In the genomic region with DNA sequence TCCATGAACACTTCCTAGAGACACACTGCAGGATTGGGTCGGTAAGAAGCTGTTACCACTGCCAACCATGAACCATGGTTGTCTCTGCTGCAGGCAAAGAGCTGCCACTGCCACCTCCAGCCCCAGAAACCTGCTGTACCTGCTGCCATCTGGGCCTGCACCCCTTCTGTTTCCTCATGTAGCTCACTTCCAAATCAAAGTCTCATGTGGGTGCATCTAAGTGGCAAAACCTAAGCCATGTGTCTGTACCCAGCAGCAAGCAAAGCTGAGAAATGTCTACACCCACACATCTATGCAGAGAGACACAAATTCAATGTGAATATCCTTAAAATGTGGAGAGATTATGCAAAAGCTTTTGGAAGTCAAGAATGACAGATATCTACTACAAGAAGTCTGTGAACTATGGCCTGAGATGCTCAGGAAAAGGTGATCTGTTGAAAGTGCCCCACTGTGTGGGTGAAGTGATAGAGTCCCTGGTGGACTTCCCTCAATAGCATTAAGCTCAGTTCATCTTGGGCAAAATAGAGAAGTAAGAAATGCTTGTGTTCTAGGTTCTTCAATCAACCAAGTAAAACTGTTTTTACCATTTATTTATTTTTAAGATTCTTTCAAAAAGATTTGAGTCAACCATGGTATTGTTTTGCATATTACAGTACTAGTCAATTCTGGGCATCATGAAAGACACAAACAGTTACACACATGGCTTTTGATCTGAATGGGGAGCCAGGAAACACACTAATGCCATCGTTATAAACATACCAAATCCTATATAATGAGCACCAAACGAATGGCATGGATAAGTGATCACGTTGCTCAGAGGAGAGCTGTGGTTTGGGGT, we compare ENCODE assay signal across 13 cellular contexts.
DNase-seq lines count a peak whose midpoint lies in the region; ATAC-seq lines count a peak whose summit lies in the region.
"Had no signal": no experiment of that assay in that cellular context is flagged by ENCODE, and none has a peak within 500 bp of the region (broad histone marks: within the 10 kb centered on the region; RNA-seq: fewer than 3 reads in every experiment).

No MANE protein-coding gene starts in this region.

- peak; percentile 70 for ATAC-seq in GM18498 (IDR thresholded peaks at IDR 0.05; ENCODE audit: unreplicated experiment)
- peak; percentile 71 for ATAC-seq in GM21786 (IDR thresholded peaks at IDR 0.05; ENCODE audit: unreplicated experiment)
- no peak for ATAC-seq in GM21381 (IDR thresholded peaks at IDR 0.05; ENCODE audit: unreplicated experiment)
- no peak for ATAC-seq in HG03571 (IDR thresholded peaks at IDR 0.05; ENCODE audit: unreplicated experiment)
- ATAC-seq: activated naive CD8-positive, alpha-beta T cell treated with anti-CD3 and anti-CD28 coated beads, Interleukin-2, amount 50 U/mL, for 24 hours had no signal

- peak; percentile 34 to 60 for DNase-seq in NOMO-1 (lab: John Stamatoyannopoulos, UW; ENCODE audit: unreplicated experiment in 2 of 2)
- DNase-seq in occipital lobe (lab: John Stamatoyannopoulos, UW): peak; percentile 24
- DNase-seq in activated T-helper 1 cell treated with anti-CD3 and anti-CD28 coated beads, Interleukin-12 subunit alpha, Interleukin-12 subunit beta, Interleukin-2, Interleukin-4 antibody, amounts not matched to agents 30 ng/mL and 10 ng/mL and 1 ng/mL, durations not matched to agents 14 hours and 24 hours and 36 hours (ENCODE audit: low spot score): no peak
- no peak for DNase-seq in midbrain (lab: John Stamatoyannopoulos, UW)
- DNase-seq: activated naive CD8-positive, alpha-beta T cell treated with anti-CD3 and anti-CD28 coated beads, Interleukin-2, amount 50 U/mL, for 24 hours; C1 segment of cervical spinal cord; mesendoderm; MM.1S; NCI-H524 treated with DMSO at 0.1 percent for 48 hours had no signal

- no peak overlapping the region for H3K27ac Mint-ChIP-seq in activated T-helper 1 cell treated with anti-CD3 and anti-CD28 coated beads, Interleukin-12 subunit alpha, Interleukin-12 subunit beta, Interleukin-2, Interleukin-4 antibody, amounts not matched to agents 30 ng/mL and 10 ng/mL and 1 ng/mL, durations not matched to agents 14 hours and 24 hours and 36 hours
- H3K27ac Mint-ChIP-seq: activated naive CD8-positive, alpha-beta T cell treated with anti-CD3 and anti-CD28 coated beads, Interleukin-2, amount 50 U/mL, for 24 hours had no signal

- no peak overlapping the region for H3K4me3 Mint-ChIP-seq in activated T-helper 1 cell treated with anti-CD3 and anti-CD28 coated beads, Interleukin-12 subunit alpha, Interleukin-12 subunit beta, Interleukin-2, Interleukin-4 antibody, amounts not matched to agents 30 ng/mL and 10 ng/mL and 1 ng/mL, durations not matched to agents 14 hours and 24 hours and 36 hours
- H3K4me3 Mint-ChIP-seq: activated naive CD8-positive, alpha-beta T cell treated with anti-CD3 and anti-CD28 coated beads, Interleukin-2, amount 50 U/mL, for 24 hours had no signal

- no peaks in the 10 kb centered on the region for H3K36me3 Mint-ChIP-seq in activated T-helper 1 cell treated with anti-CD3 and anti-CD28 coated beads, Interleukin-12 subunit alpha, Interleukin-12 subunit beta, Interleukin-2, Interleukin-4 antibody, amounts not matched to agents 30 ng/mL and 10 ng/mL and 1 ng/mL, durations not matched to agents 14 hours and 24 hours and 36 hours (ENCODE audit: low read depth)

- intact Hi-C loops in activated T-helper 1 cell treated with anti-CD3 and anti-CD28 coated beads, Interleukin-12 subunit alpha, Interleukin-12 subunit beta, Interleukin-2, Interleukin-4 antibody, amounts not matched to agents 30 ng/mL and 10 ng/mL and 1 ng/mL, durations not matched to agents 14 hours and 24 hours and 36 hours (cut with micrococcal nuclease): no loop called here

- H3K4me1 Mint-ChIP-seq in activated T-helper 1 cell treated with anti-CD3 and anti-CD28 coated beads, Interleukin-12 subunit alpha, Interleukin-12 subunit beta, Interleukin-2, Interleukin-4 antibody, amounts not matched to agents 30 ng/mL and 10 ng/mL and 1 ng/mL, durations not matched to agents 14 hours and 24 hours and 36 hours (ENCODE audit: low read depth): no peaks in the 10 kb centered on the region

- no peaks in the 10 kb centered on the region for H3K9me3 Mint-ChIP-seq in activated T-helper 1 cell treated with anti-CD3 and anti-CD28 coated beads, Interleukin-12 subunit alpha, Interleukin-12 subunit beta, Interleukin-2, Interleukin-4 antibody, amounts not matched to agents 30 ng/mL and 10 ng/mL and 1 ng/mL, durations not matched to agents 14 hours and 24 hours and 36 hours
- H3K9me3 Mint-ChIP-seq: activated naive CD8-positive, alpha-beta T cell treated with anti-CD3 and anti-CD28 coated beads, Interleukin-2, amount 50 U/mL, for 24 hours had no signal

- H3K27me3 Mint-ChIP-seq in activated T-helper 1 cell treated with anti-CD3 and anti-CD28 coated beads, Interleukin-12 subunit alpha, Interleukin-12 subunit beta, Interleukin-2, Interleukin-4 antibody, amounts not matched to agents 30 ng/mL and 10 ng/mL and 1 ng/mL, durations not matched to agents 14 hours and 24 hours and 36 hours (ENCODE audit: insufficient read depth): peaks cover 19% of the 10 kb centered on the region

Comparison
In these comparisons a context has a peak if more than half of its experiments do, and no peak if none do; other contexts are left out.
1. ATAC-seq: peak in GM18498 (single experiment) and GM21786 (single experiment); none in GM21381 (single experiment) and HG03571 (single experiment).
2. DNase-seq: peak in NOMO-1 (2 of 2) and occipital lobe (single experiment); none in activated T-helper 1 cell treated with anti-CD3 and anti-CD28 coated beads, Interleukin-12 subunit alpha, Interleukin-12 subunit beta, Interleukin-2, Interleukin-4 antibody, amounts not matched to agents 30 ng/mL and 10 ng/mL and 1 ng/mL, durations not matched to agents 14 hours and 24 hours and 36 hours (single experiment) and midbrain (single experiment).